Comparison of ENCODE assay signal across 16 cellular contexts in genomic region chr4:37662306-37662705, GRCh38. TPM values are rescaled to one million over a fixed set of nuclear protein-coding genes. Genes with fewer than 3 reads are reported as not detected.
A peak's percentile ranks its signal among the peaks of the same experiment; 100 is the strongest.
DNase-seq lines count a peak whose midpoint lies in the region; ATAC-seq and TF ChIP-seq lines count a peak whose summit lies in the region.
"Had no signal": no experiment of that assay in that cellular context is flagged by ENCODE, and none has a peak within 500 bp of the region (broad histone marks: within the 10 kb centered on the region; RNA-seq: fewer than 3 reads in every experiment).

No MANE protein-coding gene starts in this region.

- POLR2A ChIA-PET in RWPE1 (lab: Yijun Ruan, JAX; ENCODE audit: low non-redundant PET): no interaction called here

- no peak for TF ChIP-seq POLR2A in stomach (IDR thresholded peaks at IDR 0.05)

- H3K27ac ChIP-seq in RWPE1: peak overlapping the region; percentile 60
- H3K27ac ChIP-seq in dorsolateral prefrontal cortex: peak overlapping the region in 35 of 59 donors; percentile 7 to 82 (median 51)
- H3K27ac ChIP-seq in mesodermal cell (ENCODE audit: low read depth, low read length, severe bottlenecking): peak overlapping the region; percentile 81
- H3K27ac ChIP-seq in stomach: peak overlapping the region in 4 of 5 donors; percentile 34 to 90 (median 61)
- H3K27ac ChIP-seq: BLaER1 had no signal

- no peaks in the 10 kb centered on the region for H3K36me3 ChIP-seq in mesodermal cell (ENCODE audit: control insufficient read depth, insufficient read depth, low read length)
- peaks cover 0 to 5% (median 0%) of the 10 kb centered on the region in 4 donors for H3K36me3 ChIP-seq in stomach

- no peak for DNase-seq in RWPE1 (ENCODE audit: low spot score)
- no peak for DNase-seq in dorsolateral prefrontal cortex
- DNase-seq in stomach: no peak
- no peak for DNase-seq in HT-29 (ENCODE audit: low spot score)
- no peak for DNase-seq in COLO829 (ENCODE audit: low spot score)
- no peak for DNase-seq in NCI-H1436 (lab: John Stamatoyannopoulos, UW)
- DNase-seq: activated CD4-positive, alpha-beta T cell treated with anti-CD3 and anti-CD28 coated beads, Interleukin-2, amount 50 U/mL, for 48 hours; activated naive CD4-positive, alpha-beta T cell treated with anti-CD3 and anti-CD28 coated beads for 36 hours; DMS153; NCI-H2029 treated with DMSO at 0.1 percent for 48 hours; NCI-H526 treated with DMSO at 0.1 percent for 48 hours; stimulated activated CD4-positive, alpha-beta T cell treated with anti-CD3 and anti-CD28 coated beads, Interleukin-4, amount 100 ng/mL, for 24 hours had no signal

- TF ChIP-seq CTCF in RWPE1 (conservative IDR thresholded peaks at IDR 0.05; ENCODE audit: low read depth): no peak
- TF ChIP-seq CTCF in dorsolateral prefrontal cortex (IDR thresholded peaks at IDR 0.05 in 54 of 56, conservative IDR thresholded peaks at IDR 0.05 in 2 of 56; ENCODE audit: low read depth in 1 of 56, partially characterized antibody in 56 of 56): no peak
- TF ChIP-seq CTCF in stomach (IDR thresholded peaks at IDR 0.05): no peak

- H3K4me1 ChIP-seq in mesodermal cell (ENCODE audit: control insufficient read depth, insufficient read depth, low read length, poor library complexity, severe bottlenecking) (peaks cover 59% of the 10 kb centered on the region), stomach (peaks cover 60 to 86% (median 74%) of the 10 kb centered on the region in 4 donors)

- H3K27me3 ChIP-seq in dorsolateral prefrontal cortex (no peaks in the 10 kb centered on the region), stomach (no peaks in the 10 kb centered on the region)
- H3K27me3 ChIP-seq: BLaER1 had no signal

- H3K9me3 ChIP-seq in mesodermal cell (ENCODE audit: control insufficient read depth, low read length) (peaks cover 3% of the 10 kb centered on the region), stomach (peaks cover 0 to 4% (median 1%) of the 10 kb centered on the region in 4 donors)

- H3K4me3 ChIP-seq in dorsolateral prefrontal cortex: no peak overlapping the region
- H3K4me3 ChIP-seq in mesodermal cell (ENCODE audit: extremely low read depth, insufficient read depth, low read length, poor library complexity, severe bottlenecking): no peak overlapping the region
- no peak overlapping the region for H3K4me3 ChIP-seq in stomach
- H3K4me3 ChIP-seq: BLaER1 had no signal

- no peak for ATAC-seq in HG02588 (IDR thresholded peaks at IDR 0.05; ENCODE audit: unreplicated experiment)
- ATAC-seq: esophagus mucosa had no signal

- no peak for TF ChIP-seq EP300 in stomach (IDR thresholded peaks at IDR 0.05)

- intact Hi-C loops in dorsolateral prefrontal cortex (cut with DNase I): no loop called here
- intact Hi-C loops in stomach (cut with DNase I; ENCODE audit: low total_unique reads): no loop called here

- no CpG with 5 or more reads among the region's 2 CpGs for WGBS in mesodermal cell (ENCODE audit: insufficient coverage in 2 of 2), 2 experiments
- WGBS in stomach, 5 donors: 7 to 21% (median 14%) methylated on average over 2 of the region's 2 CpGs

- CTCF ChIA-PET in RWPE1 (lab: Yijun Ruan, JAX): no interaction called here

RNA-seq across cellular contexts. Expression of gene RELL1, which starts 23.9 kb away (rescaled TPM):
- 10 to 100 TPM in 119 of 120 experiments, 1 to 10 TPM in 1; 9.3 to 58.1 (median 21.9) TPM for total RNA-seq in dorsolateral prefrontal cortex
- 10.2 TPM for polyA plus RNA-seq in mesodermal cell (2013, experiment 1 of 2)
- 9.2 TPM for polyA plus RNA-seq in mesodermal cell (2013, experiment 2 of 2)
- total RNA-seq in stomach: 100 to 1,000 TPM in 1 of 5 donors, 10 to 100 TPM in 3, 1 to 10 TPM in 1; 2.9 to 113 (median 92.5) TPM
- polyA plus RNA-seq in stomach: 1 to 10 TPM; 1.3 to 8.3 (median 2.4) TPM
- total RNA-seq in HT-29 (2014; rRNA removed; shearing (Covaris generic)): 29.9 and 32.1 TPM in 2 replicates
